Comparison of ENCODE assay signal across 1 cellular context in the genomic region with DNA sequence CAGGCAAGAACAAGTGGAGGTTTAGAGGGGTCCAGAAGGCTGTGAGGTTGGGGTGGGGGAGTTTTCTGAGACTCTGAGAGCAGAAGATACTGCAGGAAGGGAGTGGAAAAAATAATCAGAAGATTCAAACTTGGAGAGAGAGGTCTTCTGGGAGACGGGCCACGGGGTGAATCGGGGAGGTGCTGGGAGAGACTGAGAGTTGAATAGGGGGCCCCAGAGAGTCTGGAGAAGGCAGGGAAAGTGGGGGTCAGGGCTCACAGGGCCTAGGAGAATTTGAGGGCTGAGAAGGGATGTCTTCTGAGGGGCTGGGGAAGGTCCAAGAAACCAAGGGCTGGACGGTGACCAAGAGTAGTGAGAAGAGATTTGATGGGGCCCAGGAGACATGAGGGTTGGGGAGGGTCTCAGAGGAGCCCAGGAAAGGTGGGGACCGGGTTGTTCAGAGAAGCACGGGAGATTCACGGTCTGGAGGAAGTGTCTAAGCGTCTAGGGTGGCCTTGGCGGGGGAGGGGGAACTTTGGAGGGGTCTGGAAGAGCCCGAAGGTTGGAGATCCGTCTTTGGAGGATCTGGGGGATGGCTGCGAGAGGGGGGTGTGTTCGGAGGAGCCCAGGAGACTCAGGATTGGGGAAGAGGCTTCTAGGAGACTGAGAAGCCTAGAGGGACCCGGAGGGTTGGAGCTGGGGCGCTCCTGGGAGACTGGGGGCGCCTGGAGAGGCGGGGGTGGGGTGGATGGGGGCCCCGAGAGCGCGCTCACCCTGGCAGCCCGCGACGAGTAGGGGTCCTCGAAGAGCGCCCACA.
TF ChIP-seq lines count a peak whose summit lies in the region.

No MANE protein-coding gene starts in this region.

TF ChIP-seq in GM23338, 12 proteins besides CTCF, POLR2A, EP300 and RAD21 (continued from another document):
- TF ChIP-seq, protein P1, sequence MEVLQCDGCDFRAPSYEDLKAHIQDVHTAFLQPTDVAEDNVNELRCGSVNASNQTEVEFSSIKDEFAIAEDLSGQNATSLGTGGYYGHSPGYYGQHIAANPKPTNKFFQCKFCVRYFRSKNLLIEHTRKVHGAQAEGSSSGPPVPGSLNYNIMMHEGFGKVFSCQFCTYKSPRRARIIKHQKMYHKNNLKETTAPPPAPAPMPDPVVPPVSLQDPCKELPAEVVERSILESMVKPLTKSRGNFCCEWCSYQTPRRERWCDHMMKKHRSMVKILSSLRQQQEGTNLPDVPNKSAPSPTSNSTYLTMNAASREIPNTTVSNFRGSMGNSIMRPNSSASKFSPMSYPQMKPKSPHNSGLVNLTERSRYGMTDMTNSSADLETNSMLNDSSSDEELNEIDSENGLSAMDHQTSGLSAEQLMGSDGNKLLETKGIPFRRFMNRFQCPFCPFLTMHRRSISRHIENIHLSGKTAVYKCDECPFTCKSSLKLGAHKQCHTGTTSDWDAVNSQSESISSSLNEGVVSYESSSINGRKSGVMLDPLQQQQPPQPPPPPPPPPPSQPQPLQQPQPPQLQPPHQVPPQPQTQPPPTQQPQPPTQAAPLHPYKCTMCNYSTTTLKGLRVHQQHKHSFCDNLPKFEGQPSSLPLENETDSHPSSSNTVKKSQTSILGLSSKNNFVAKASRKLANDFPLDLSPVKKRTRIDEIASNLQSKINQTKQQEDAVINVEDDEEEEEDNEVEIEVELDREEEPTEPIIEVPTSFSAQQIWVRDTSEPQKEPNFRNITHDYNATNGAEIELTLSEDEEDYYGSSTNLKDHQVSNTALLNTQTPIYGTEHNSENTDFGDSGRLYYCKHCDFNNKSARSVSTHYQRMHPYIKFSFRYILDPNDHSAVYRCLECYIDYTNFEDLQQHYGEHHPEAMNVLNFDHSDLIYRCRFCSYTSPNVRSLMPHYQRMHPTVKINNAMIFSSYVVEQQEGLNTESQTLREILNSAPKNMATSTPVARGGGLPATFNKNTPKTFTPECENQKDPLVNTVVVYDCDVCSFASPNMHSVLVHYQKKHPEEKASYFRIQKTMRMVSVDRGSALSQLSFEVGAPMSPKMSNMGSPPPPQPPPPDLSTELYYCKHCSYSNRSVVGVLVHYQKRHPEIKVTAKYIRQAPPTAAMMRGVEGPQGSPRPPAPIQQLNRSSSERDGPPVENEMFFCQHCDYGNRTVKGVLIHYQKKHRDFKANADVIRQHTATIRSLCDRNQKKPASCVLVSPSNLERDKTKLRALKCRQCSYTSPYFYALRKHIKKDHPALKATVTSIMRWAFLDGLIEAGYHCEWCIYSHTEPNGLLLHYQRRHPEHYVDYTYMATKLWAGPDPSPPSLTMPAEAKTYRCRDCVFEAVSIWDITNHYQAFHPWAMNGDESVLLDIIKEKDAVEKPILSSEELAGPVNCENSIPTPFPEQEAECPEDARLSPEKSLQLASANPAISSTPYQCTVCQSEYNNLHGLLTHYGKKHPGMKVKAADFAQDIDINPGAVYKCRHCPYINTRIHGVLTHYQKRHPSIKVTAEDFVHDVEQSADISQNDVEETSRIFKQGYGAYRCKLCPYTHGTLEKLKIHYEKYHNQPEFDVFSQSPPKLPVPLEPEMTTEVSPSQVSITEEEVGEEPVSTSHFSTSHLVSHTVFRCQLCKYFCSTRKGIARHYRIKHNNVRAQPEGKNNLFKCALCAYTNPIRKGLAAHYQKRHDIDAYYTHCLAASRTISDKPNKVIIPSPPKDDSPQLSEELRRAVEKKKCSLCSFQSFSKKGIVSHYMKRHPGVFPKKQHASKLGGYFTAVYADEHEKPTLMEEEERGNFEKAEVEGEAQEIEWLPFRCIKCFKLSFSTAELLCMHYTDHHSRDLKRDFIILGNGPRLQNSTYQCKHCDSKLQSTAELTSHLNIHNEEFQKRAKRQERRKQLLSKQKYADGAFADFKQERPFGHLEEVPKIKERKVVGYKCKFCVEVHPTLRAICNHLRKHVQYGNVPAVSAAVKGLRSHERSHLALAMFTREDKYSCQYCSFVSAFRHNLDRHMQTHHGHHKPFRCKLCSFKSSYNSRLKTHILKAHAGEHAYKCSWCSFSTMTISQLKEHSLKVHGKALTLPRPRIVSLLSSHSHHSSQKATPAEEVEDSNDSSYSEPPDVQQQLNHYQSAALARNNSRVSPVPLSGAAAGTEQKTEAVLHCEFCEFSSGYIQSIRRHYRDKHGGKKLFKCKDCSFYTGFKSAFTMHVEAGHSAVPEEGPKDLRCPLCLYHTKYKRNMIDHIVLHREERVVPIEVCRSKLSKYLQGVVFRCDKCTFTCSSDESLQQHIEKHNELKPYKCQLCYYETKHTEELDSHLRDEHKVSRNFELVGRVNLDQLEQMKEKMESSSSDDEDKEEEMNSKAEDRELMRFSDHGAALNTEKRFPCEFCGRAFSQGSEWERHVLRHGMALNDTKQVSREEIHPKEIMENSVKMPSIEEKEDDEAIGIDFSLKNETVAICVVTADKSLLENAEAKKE (CRISPR knock-in tag; IDR thresholded peaks at IDR 0.05), result no peak
- TF ChIP-seq ZNF331 (CRISPR knock-in tag; IDR thresholded peaks at IDR 0.05; ENCODE audit: low read depth), result no peak
- TF ChIP-seq JUNB (IDR thresholded peaks at IDR 0.05; ENCODE audit: unreplicated experiment), result no peak
- no peak for TF ChIP-seq ZNF114 (CRISPR knock-in tag; IDR thresholded peaks at IDR 0.05)
- no peak for TF ChIP-seq STAT1 (IDR thresholded peaks at IDR 0.05; ENCODE audit: unreplicated experiment)
- no peak for TF ChIP-seq EZH2phosphoT487 (IDR thresholded peaks at IDR 0.05; ENCODE audit: unreplicated experiment)
